Comparison of ENCODE assay signal across 10 cellular contexts in genomic region chr10:133422821-133423771, GRCh38. TPM values are rescaled to one million over a fixed set of nuclear protein-coding genes. Genes with fewer than 3 reads are reported as not detected.
DNase-seq lines count a peak whose midpoint lies in the region; ATAC-seq lines count a peak whose summit lies in the region.
"Had no signal": no experiment of that assay in that cellular context is flagged by ENCODE, and none has a peak within 500 bp of the region (broad histone marks: within the 10 kb centered on the region; RNA-seq: fewer than 3 reads in every experiment).

No MANE protein-coding gene starts in this region.

- H3K9me3 Mint-ChIP-seq in activated CD8-positive, alpha-beta memory T cell treated with anti-CD3 and anti-CD28 coated beads, Interleukin-2, amount 10 ng/mL, durations not matched to agents 7 days and 5 days (ENCODE audit: low read depth): no peaks in the 10 kb centered on the region
- H3K9me3 Mint-ChIP-seq in activated naive CD8-positive, alpha-beta T cell treated with anti-CD3 and anti-CD28 coated beads, Interleukin-2, amount 50 U/mL, for 24 hours: peaks cover under 1% of the 10 kb centered on the region
- H3K9me3 Mint-ChIP-seq in stimulated activated naive CD8-positive, alpha-beta T cell treated with anti-CD3 and anti-CD28 coated beads, Interleukin-15, Interleukin-2, amounts not matched to agents 100 ng/mL and 50 ng/mL, for 24 hours: no peaks in the 10 kb centered on the region

- no peaks in the 10 kb centered on the region for H3K4me1 Mint-ChIP-seq in activated CD8-positive, alpha-beta memory T cell treated with anti-CD3 and anti-CD28 coated beads, Interleukin-2, amount 10 ng/mL, durations not matched to agents 7 days and 5 days
- H3K4me1 Mint-ChIP-seq in activated naive CD8-positive, alpha-beta T cell treated with anti-CD3 and anti-CD28 coated beads, Interleukin-2, amount 50 U/mL, for 24 hours: peaks cover 2% of the 10 kb centered on the region
- peaks cover 6% of the 10 kb centered on the region for H3K4me1 Mint-ChIP-seq in stimulated activated naive CD8-positive, alpha-beta T cell treated with anti-CD3 and anti-CD28 coated beads, Interleukin-15, Interleukin-2, amounts not matched to agents 100 ng/mL and 50 ng/mL, for 24 hours (ENCODE audit: low read depth)

- DNase-seq in activated CD8-positive, alpha-beta memory T cell treated with anti-CD3 and anti-CD28 coated beads, Interleukin-2, amount 10 ng/mL, durations not matched to agents 7 days and 5 days: no peak
- no peak for DNase-seq in activated CD8-positive, alpha-beta memory T cell treated with anti-CD3 and anti-CD28 coated beads, Interleukin-2, amount 50 U/mL, for 4 hours
- DNase-seq in activated naive CD8-positive, alpha-beta T cell treated with anti-CD3 and anti-CD28 coated beads, Interleukin-2, amount 50 U/mL, for 24 hours: no peak
- DNase-seq in kidney tubule cell (ENCODE audit: low spot score): peak; percentile 9
- DNase-seq in stimulated activated CD8-positive, alpha-beta memory T cell treated with anti-CD3 and anti-CD28 coated beads, Interleukin-4, amount 100 ng/mL, for 48 hours: no peak
- no peak for DNase-seq in 8988T
- DNase-seq in KG1 (lab: John Stamatoyannopoulos, UW): no peak
- DNase-seq: NCI-H1092 treated with DMSO at 0.1 percent for 48 hours had no signal

- ATAC-seq in activated CD8-positive, alpha-beta memory T cell treated with anti-CD3 and anti-CD28 coated beads, Interleukin-2, amount 10 ng/mL, durations not matched to agents 7 days and 5 days: peak; percentile 34
- ATAC-seq in activated naive CD8-positive, alpha-beta T cell treated with anti-CD3 and anti-CD28 coated beads, Interleukin-2, amount 50 U/mL, for 24 hours: peak; percentile 41

- H3K27ac Mint-ChIP-seq in activated CD8-positive, alpha-beta memory T cell treated with anti-CD3 and anti-CD28 coated beads, Interleukin-2, amount 10 ng/mL, durations not matched to agents 7 days and 5 days: no peak overlapping the region
- no peak overlapping the region for H3K27ac Mint-ChIP-seq in activated naive CD8-positive, alpha-beta T cell treated with anti-CD3 and anti-CD28 coated beads, Interleukin-2, amount 50 U/mL, for 24 hours
- no peak overlapping the region for H3K27ac Mint-ChIP-seq in stimulated activated naive CD8-positive, alpha-beta T cell treated with anti-CD3 and anti-CD28 coated beads, Interleukin-15, Interleukin-2, amounts not matched to agents 100 ng/mL and 50 ng/mL, for 24 hours

- H3K4me3 Mint-ChIP-seq in activated CD8-positive, alpha-beta memory T cell treated with anti-CD3 and anti-CD28 coated beads, Interleukin-2, amount 10 ng/mL, durations not matched to agents 7 days and 5 days: no peak overlapping the region
- peak overlapping the region; percentile 29 for H3K4me3 Mint-ChIP-seq in activated naive CD8-positive, alpha-beta T cell treated with anti-CD3 and anti-CD28 coated beads, Interleukin-2, amount 50 U/mL, for 24 hours
- peak overlapping the region; percentile 5 for H3K4me3 Mint-ChIP-seq in stimulated activated naive CD8-positive, alpha-beta T cell treated with anti-CD3 and anti-CD28 coated beads, Interleukin-15, Interleukin-2, amounts not matched to agents 100 ng/mL and 50 ng/mL, for 24 hours

- no peaks in the 10 kb centered on the region for H3K36me3 Mint-ChIP-seq in activated CD8-positive, alpha-beta memory T cell treated with anti-CD3 and anti-CD28 coated beads, Interleukin-2, amount 10 ng/mL, durations not matched to agents 7 days and 5 days
- H3K36me3 Mint-ChIP-seq in activated naive CD8-positive, alpha-beta T cell treated with anti-CD3 and anti-CD28 coated beads, Interleukin-2, amount 50 U/mL, for 24 hours (ENCODE audit: low read depth): peaks cover 8% of the 10 kb centered on the region
- peaks cover 12% of the 10 kb centered on the region for H3K36me3 Mint-ChIP-seq in stimulated activated naive CD8-positive, alpha-beta T cell treated with anti-CD3 and anti-CD28 coated beads, Interleukin-15, Interleukin-2, amounts not matched to agents 100 ng/mL and 50 ng/mL, for 24 hours (ENCODE audit: low read depth)

- H3K27me3 Mint-ChIP-seq in activated CD8-positive, alpha-beta memory T cell treated with anti-CD3 and anti-CD28 coated beads, Interleukin-2, amount 10 ng/mL, durations not matched to agents 7 days and 5 days: peaks cover 11% of the 10 kb centered on the region
- H3K27me3 Mint-ChIP-seq in activated naive CD8-positive, alpha-beta T cell treated with anti-CD3 and anti-CD28 coated beads, Interleukin-2, amount 50 U/mL, for 24 hours: peaks cover 3% of the 10 kb centered on the region
- H3K27me3 Mint-ChIP-seq in stimulated activated naive CD8-positive, alpha-beta T cell treated with anti-CD3 and anti-CD28 coated beads, Interleukin-15, Interleukin-2, amounts not matched to agents 100 ng/mL and 50 ng/mL, for 24 hours: no peaks in the 10 kb centered on the region

- CTCF ChIA-PET in activated CD8-positive, alpha-beta memory T cell treated with anti-CD3 and anti-CD28 coated beads, Interleukin-2, amount 10 ng/mL, durations not matched to agents 7 days and 5 days (lab: Charles Lee): no interaction called here

RNA-seq across cellular contexts. Expression of gene SPRN, which starts 1.3 kb away (rescaled TPM):
- total RNA-seq in activated CD8-positive, alpha-beta memory T cell treated with anti-CD3 and anti-CD28 coated beads, Interleukin-2, amount 10 ng/mL, durations not matched to agents 7 days and 5 days: not detected
- total RNA-seq: liver had no signal

RNA-seq across cellular contexts. Expression of gene MTG1, which starts 29.1 kb away (rescaled TPM):
- total RNA-seq in activated CD8-positive, alpha-beta memory T cell treated with anti-CD3 and anti-CD28 coated beads, Interleukin-2, amount 10 ng/mL, durations not matched to agents 7 days and 5 days: 10 to 100 TPM; 56.0 to 64.9 TPM

RNA-seq across cellular contexts. Expression of gene SCART1, which starts 30.6 kb away (rescaled TPM):
- 1 to 10 TPM in 1 of 2 experiments, under 1 TPM in 1; 0.82 to 4.8 TPM for total RNA-seq in activated CD8-positive, alpha-beta memory T cell treated with anti-CD3 and anti-CD28 coated beads, Interleukin-2, amount 10 ng/mL, durations not matched to agents 7 days and 5 days

RNA-seq across cellular contexts. Expression of gene PAOX, which starts 44.0 kb away (rescaled TPM):
- 1 to 10 TPM; 5.6 to 6.0 TPM for total RNA-seq in activated CD8-positive, alpha-beta memory T cell treated with anti-CD3 and anti-CD28 coated beads, Interleukin-2, amount 10 ng/mL, durations not matched to agents 7 days and 5 days

RNA-seq across cellular contexts. Expression of gene ECHS1, which starts 49.9 kb away (rescaled TPM):
- 10 to 100 TPM; 34.0 to 50.2 TPM for total RNA-seq in activated CD8-positive, alpha-beta memory T cell treated with anti-CD3 and anti-CD28 coated beads, Interleukin-2, amount 10 ng/mL, durations not matched to agents 7 days and 5 days
